Comparison of ENCODE assay signal across 9 cellular contexts in the genomic region with DNA sequence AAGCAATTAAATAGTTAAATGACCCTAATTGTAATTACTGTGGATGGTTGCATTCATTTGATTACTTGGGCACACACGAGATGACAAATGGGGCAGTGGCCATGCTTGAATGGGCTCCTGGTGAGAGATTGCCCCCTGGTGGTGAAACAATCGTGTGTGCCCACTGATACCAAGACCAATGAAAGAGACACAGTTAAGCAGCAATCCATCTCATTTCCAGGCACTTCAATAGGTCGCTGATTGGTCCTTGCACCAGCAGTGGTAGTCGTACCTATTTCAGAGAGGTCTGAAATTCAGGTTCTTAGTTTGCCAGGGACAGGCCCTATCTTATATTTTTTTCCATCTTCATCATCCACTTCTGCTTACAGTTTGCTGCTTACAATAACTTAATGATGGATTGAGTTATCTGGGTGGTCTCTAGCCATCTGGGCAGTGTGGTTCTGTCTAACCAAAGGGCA. TPM values are rescaled to one million over a fixed set of nuclear protein-coding genes. Genes with fewer than 3 reads are reported as not detected.
A peak's percentile ranks its signal among the peaks of the same experiment; 100 is the strongest.
DNase-seq lines count a peak whose midpoint lies in the region; ATAC-seq, FAIRE-seq and TF ChIP-seq lines count a peak whose summit lies in the region.
"Had no signal": no experiment of that assay in that cellular context is flagged by ENCODE, and none has a peak within 500 bp of the region (broad histone marks: within the 10 kb centered on the region; RNA-seq: fewer than 3 reads in every experiment).

No MANE protein-coding gene starts in this region.

- H3K4me3 ChIP-seq in HFF-Myc (replicated peaks; ENCODE audit: low read depth, low read length) (no peak overlapping the region), WERI-Rb-1 (ENCODE audit: low read depth, low read length) (no peak overlapping the region), keratinocyte (ENCODE audit: control insufficient read depth in 2 of 3, extremely low read depth in 1 of 3, insufficient read depth in 2 of 3, low read depth in 1 of 3, low read length in 3 of 3) (no peak overlapping the region)

- no peaks in the 10 kb centered on the region for H3K9me1 ChIP-seq in keratinocyte (ENCODE audit: control insufficient read depth, extremely low read depth, insufficient read depth, low read length)

- in situ Hi-C loops in T47D (cut with HindIII; ENCODE audit: low pct_unique_long_range_greater_than_20kb, low sequenced_read_pairs), result no loop called here

- H3K36me3 ChIP-seq in WERI-Rb-1 (peaks cover 49% of the 10 kb centered on the region), keratinocyte (ENCODE audit: control insufficient read depth in 2 of 2, extremely low read depth in 1 of 2, insufficient read depth in 2 of 2, low read length in 2 of 2) (peaks cover 20 to 22% of the 10 kb centered on the region in 2 experiments)

- H3K9ac ChIP-seq in keratinocyte (ENCODE audit: control insufficient read depth, extremely low read depth, insufficient read depth, low read length), result no peak overlapping the region

- DNase-seq in DMS153 treated with DMSO at 0.1 percent for 48 hours (lab: John Stamatoyannopoulos, UW; ENCODE audit: unreplicated experiment) (peak; percentile 66), HFF-Myc (ENCODE audit: extremely low read depth, low read depth) (peak; percentile 65), NCI-H2107 treated with DMSO at 0.1 percent for 48 hours (lab: John Stamatoyannopoulos, UW; ENCODE audit: unreplicated experiment) (peak; percentile 35), WERI-Rb-1 (peak; percentile 84), T47D (ENCODE audit: low read depth in 1 of 2, low spot score in 1 of 2) (peak; percentile 40 to 78), keratinocyte (ENCODE audit: low read depth, low spot score) (peak; percentile 59)
- DNase-seq in stimulated activated CD4-positive, alpha-beta T cell treated with anti-CD3 and anti-CD28 coated beads, Interleukin-1b, Interleukin-23, amount 100 ng/mL, for 24 hours (ENCODE audit: low read depth in 4 of 4, low spot score in 1 of 4), result peak; percentile 52 to 70 (median 62)

- no peaks in the 10 kb centered on the region for H3K4me1 ChIP-seq in keratinocyte (ENCODE audit: control insufficient read depth, extremely low read depth, insufficient read depth, low read length)

- no peak overlapping the region for H3K4me2 ChIP-seq in keratinocyte (ENCODE audit: control insufficient read depth, extremely low read depth, insufficient read depth, low read depth, low read length)

- no peak overlapping the region for H3K27ac ChIP-seq in WERI-Rb-1
- no peak overlapping the region for H3K27ac ChIP-seq in keratinocyte (ENCODE audit: control insufficient read depth, insufficient read depth, low read length)

- H3K79me2 ChIP-seq in keratinocyte (ENCODE audit: control insufficient read depth, insufficient read depth, low read length), result no peaks in the 10 kb centered on the region

- dilution Hi-C loops in keratinocyte (cut with MboI; ENCODE audit: extremely low pct_ligation_motif_present, low sequenced_read_pairs), result no loop called here

- peak; percentile 93 for TF ChIP-seq CTCF in HFF-Myc (IDR thresholded peaks at IDR 0.05; ENCODE audit: low read depth, low read length, missing control alignments)
- TF ChIP-seq CTCF in WERI-Rb-1 (IDR thresholded peaks at IDR 0.05; ENCODE audit: low read depth, low read length), result peak; percentile 89
- peak; percentile 83 to 93 (median 87) for TF ChIP-seq CTCF in keratinocyte (optimal IDR thresholded peaks at IDR 0.05 in 1 of 3, IDR thresholded peaks at IDR 0.05 in 1 of 3, conservative IDR thresholded peaks at IDR 0.05 in 1 of 3; ENCODE audit: extremely low read depth in 1 of 3, insufficient read depth in 2 of 3, low read length in 3 of 3)

- H2AFZ ChIP-seq in keratinocyte (ENCODE audit: control insufficient read depth, low read length), result no peak overlapping the region

- H3K27me3 ChIP-seq in WERI-Rb-1 (ENCODE audit: insufficient read depth, low read depth, severe bottlenecking) (no peaks in the 10 kb centered on the region), keratinocyte (ENCODE audit: control insufficient read depth, extremely low read depth, insufficient read depth, low read length) (no peaks in the 10 kb centered on the region)

- FAIRE-seq in keratinocyte (lab: Jason Lieb, UNC), result peak; percentile 80
- FAIRE-seq: colon had no signal

- no peak for ATAC-seq in HG02623 (IDR thresholded peaks at IDR 0.05; ENCODE audit: unreplicated experiment)

- no peaks in the 10 kb centered on the region for H4K20me1 ChIP-seq in keratinocyte (ENCODE audit: control insufficient read depth, extremely low read depth, insufficient read depth, low read length)

- no peaks in the 10 kb centered on the region for H3K9me3 ChIP-seq in WERI-Rb-1 (ENCODE audit: severe bottlenecking)
- H3K9me3 ChIP-seq in keratinocyte (ENCODE audit: control insufficient read depth, low read depth, low read length), result no peaks in the 10 kb centered on the region

RNA-seq across cellular contexts. Expression of gene PCBD1, which starts 8.3 kb away (rescaled TPM):
- polyA plus RNA-seq in keratinocyte, result 41.5 to 59.3 TPM (median 43.5 TPM) in 3 replicates
- 5.8 TPM for polyA plus RNA-seq in keratinocyte (2011; ENCODE audit: low read depth)
- 74.4 and 77.2 TPM in 2 replicates for polyA plus RNA-seq in keratinocyte (2011; cell fraction: cytosol; rRNA removed)
- polyA plus RNA-seq in keratinocyte (2011; cell fraction: nucleus; rRNA removed), result 21.5 and 22.9 TPM in 2 replicates
- polyA plus RNA-seq in keratinocyte (2012; ENCODE audit: low replicate concordance), result 55.1 and 58.5 TPM in 2 replicates
- polyA minus RNA-seq in keratinocyte, result 21.5 to 29.7 TPM (median 28.0 TPM) in 3 replicates
- polyA minus RNA-seq in keratinocyte (2011; cell fraction: cytosol; rRNA and poly(A)+ RNA removed), result 37.0 TPM
- 4.3 and 11.2 TPM in 2 replicates for polyA minus RNA-seq in keratinocyte (2011; cell fraction: nucleus; rRNA and poly(A)+ RNA removed)
